In genomic region chr11:2311456-2312201, GRCh38 we compare ENCODE assay signal across 2 cellular contexts.
TF ChIP-seq lines count a peak whose summit lies in the region.

No MANE protein-coding gene starts in this region.

TF ChIP-seq in A549, 52 proteins besides CTCF, POLR2A, EP300 and RAD21:
- no peak for TF ChIP-seq ESRRA (IDR thresholded peaks at IDR 0.05; ENCODE audit: borderline replicate concordance, low read length)
- TF ChIP-seq REST (IDR thresholded peaks at IDR 0.05): no peak
- no peak for TF ChIP-seq ZNF302 (CRISPR knock-in tag; IDR thresholded peaks at IDR 0.05)
- no peak for TF ChIP-seq ZSCAN20 (CRISPR knock-in tag; IDR thresholded peaks at IDR 0.05)
- TF ChIP-seq FOXS1 (CRISPR knock-in tag; IDR thresholded peaks at IDR 0.05): no peak
- no peak for TF ChIP-seq RNF2 (IDR thresholded peaks at IDR 0.05; ENCODE audit: borderline replicate concordance, low read depth)
- TF ChIP-seq, protein P1, sequence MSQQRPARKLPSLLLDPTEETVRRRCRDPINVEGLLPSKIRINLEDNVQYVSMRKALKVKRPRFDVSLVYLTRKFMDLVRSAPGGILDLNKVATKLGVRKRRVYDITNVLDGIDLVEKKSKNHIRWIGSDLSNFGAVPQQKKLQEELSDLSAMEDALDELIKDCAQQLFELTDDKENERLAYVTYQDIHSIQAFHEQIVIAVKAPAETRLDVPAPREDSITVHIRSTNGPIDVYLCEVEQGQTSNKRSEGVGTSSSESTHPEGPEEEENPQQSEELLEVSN (IDR thresholded peaks at IDR 0.05; ENCODE audit: borderline replicate concordance, low read depth): no peak
- TF ChIP-seq ZFP36 (IDR thresholded peaks at IDR 0.05; ENCODE audit: borderline replicate concordance, partially characterized antibody): no peak
- no peak for TF ChIP-seq FOSB (CRISPR knock-in tag; IDR thresholded peaks at IDR 0.05)
- no peak for TF ChIP-seq HDAC2 (IDR thresholded peaks at IDR 0.05)
- no peak for TF ChIP-seq SMC3 (IDR thresholded peaks at IDR 0.05)
- no peak for TF ChIP-seq HEYL (CRISPR knock-in tag; IDR thresholded peaks at IDR 0.05)
- TF ChIP-seq, protein P2, sequence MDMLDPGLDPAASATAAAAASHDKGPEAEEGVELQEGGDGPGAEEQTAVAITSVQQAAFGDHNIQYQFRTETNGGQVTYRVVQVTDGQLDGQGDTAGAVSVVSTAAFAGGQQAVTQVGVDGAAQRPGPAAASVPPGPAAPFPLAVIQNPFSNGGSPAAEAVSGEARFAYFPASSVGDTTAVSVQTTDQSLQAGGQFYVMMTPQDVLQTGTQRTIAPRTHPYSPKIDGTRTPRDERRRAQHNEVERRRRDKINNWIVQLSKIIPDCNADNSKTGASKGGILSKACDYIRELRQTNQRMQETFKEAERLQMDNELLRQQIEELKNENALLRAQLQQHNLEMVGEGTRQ (IDR thresholded peaks at IDR 0.05): no peak
- TF ChIP-seq MAZ (IDR thresholded peaks at IDR 0.05; ENCODE audit: borderline replicate concordance, low read depth, low read length): no peak
- no peak for TF ChIP-seq NFE2L2 (conservative IDR thresholded peaks at IDR 0.05; ENCODE audit: low read length)
- TF ChIP-seq HOXB13 (CRISPR knock-in tag; IDR thresholded peaks at IDR 0.05; ENCODE audit: low read depth): no peak
- no peak for TF ChIP-seq MYC (IDR thresholded peaks at IDR 0.05; ENCODE audit: borderline replicate concordance, low read length)

TF ChIP-seq in IMR-90, 13 proteins besides CTCF, POLR2A, EP300 and RAD21:
- TF ChIP-seq FOS (IDR thresholded peaks at IDR 0.05; ENCODE audit: low read depth, low read length) (no peak), BHLHE40 (IDR thresholded peaks at IDR 0.05; ENCODE audit: low read depth, low read length) (no peak), RCOR1 (IDR thresholded peaks at IDR 0.05; ENCODE audit: insufficient replicate concordance, low read length) (no peak), MAZ (IDR thresholded peaks at IDR 0.05; ENCODE audit: borderline replicate concordance, low read depth, low read length) (no peak), MXI1 (IDR thresholded peaks at IDR 0.05; ENCODE audit: borderline replicate concordance, low read depth, low read length) (no peak), SMC3 (IDR thresholded peaks at IDR 0.05; ENCODE audit: low read depth, low read length) (no peak), RFX5 (IDR thresholded peaks at IDR 0.05; ENCODE audit: low read depth, low read length) (no peak), CEBPB (IDR thresholded peaks at IDR 0.05; ENCODE audit: low read depth, low read length) (no peak), CHD1 (IDR thresholded peaks at IDR 0.05; ENCODE audit: low read depth, low read length) (no peak), NFE2L2 (IDR thresholded peaks at IDR 0.05; ENCODE audit: low read depth, low read length) (no peak)
- TF ChIP-seq, protein P2 (IDR thresholded peaks at IDR 0.05; ENCODE audit: low read depth, low read length): no peak
- TF ChIP-seq, protein P3, sequence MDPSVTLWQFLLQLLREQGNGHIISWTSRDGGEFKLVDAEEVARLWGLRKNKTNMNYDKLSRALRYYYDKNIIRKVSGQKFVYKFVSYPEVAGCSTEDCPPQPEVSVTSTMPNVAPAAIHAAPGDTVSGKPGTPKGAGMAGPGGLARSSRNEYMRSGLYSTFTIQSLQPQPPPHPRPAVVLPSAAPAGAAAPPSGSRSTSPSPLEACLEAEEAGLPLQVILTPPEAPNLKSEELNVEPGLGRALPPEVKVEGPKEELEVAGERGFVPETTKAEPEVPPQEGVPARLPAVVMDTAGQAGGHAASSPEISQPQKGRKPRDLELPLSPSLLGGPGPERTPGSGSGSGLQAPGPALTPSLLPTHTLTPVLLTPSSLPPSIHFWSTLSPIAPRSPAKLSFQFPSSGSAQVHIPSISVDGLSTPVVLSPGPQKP (IDR thresholded peaks at IDR 0.05; ENCODE audit: borderline replicate concordance, low read depth, low read length): no peak
